ENCODE assay signal across 8 cellular contexts in genomic region chr19:1856345-1856697, GRCh38. TPM values are rescaled to one million over a fixed set of nuclear protein-coding genes. Genes with fewer than 3 reads are reported as not detected.
A peak's percentile ranks its signal among the peaks of the same experiment; 100 is the strongest.
DNase-seq lines count a peak whose midpoint lies in the region; ATAC-seq and TF ChIP-seq lines count a peak whose summit lies in the region.

No MANE protein-coding gene starts in this region.

- peaks cover 4% of the 10 kb centered on the region; the same call in 1 of the 2 replicates for H4K20me1 ChIP-seq in SU-DHL-6 (ENCODE audit: low read depth, low read length)
- no peaks in the 10 kb centered on the region for H4K20me1 ChIP-seq in fibroblast of lung (ENCODE audit: control insufficient read depth, extremely low read depth, insufficient read depth, low read length)

- H3K27me3 ChIP-seq in SU-DHL-6 (ENCODE audit: low read length), result no peaks in the 10 kb centered on the region
- no peaks in the 10 kb centered on the region for H3K27me3 ChIP-seq in fibroblast of lung (ENCODE audit: control insufficient read depth, insufficient read depth, low read length)
- H3K27me3 ChIP-seq in gastrocnemius medialis, result peaks cover 2 to 14% (median 3%) of the 10 kb centered on the region in 3 donors

- H3K9ac ChIP-seq in SU-DHL-6 (ENCODE audit: low read length) (peak overlapping the region; percentile 49), fibroblast of lung (ENCODE audit: insufficient read depth, low read length) (peak overlapping the region; percentile 70)

- DNase-seq in fibroblast of lung (ENCODE audit: low read depth in 2 of 2), result no peak
- no peak for DNase-seq in gastrocnemius medialis
- no peak for DNase-seq in HPDE6-E6E7 (ENCODE audit: extremely low spot score)
- DNase-seq in HCEC 1CT, result no peak
- no peak for DNase-seq in NCI-H2196 (lab: John Stamatoyannopoulos, UW; ENCODE audit: unreplicated experiment)

- H3F3A ChIP-seq in SU-DHL-6 (ENCODE audit: insufficient read depth), result peaks cover 10% of the 10 kb centered on the region; the same call in 1 of the 2 replicates

- H3K9me2 ChIP-seq in SU-DHL-6 (replicated peaks; ENCODE audit: insufficient read depth, low read length), result no peaks in the 10 kb centered on the region

- peak overlapping the region; percentile 61 for H3K27ac ChIP-seq in SU-DHL-6 (ENCODE audit: low read depth, low read length)
- peak overlapping the region; percentile 92 for H3K27ac ChIP-seq in fibroblast of lung (ENCODE audit: insufficient read depth, low read length)
- peak overlapping the region; percentile 68 to 82 (median 76) for H3K27ac ChIP-seq in gastrocnemius medialis

- no peaks in the 10 kb centered on the region for H3K36me3 ChIP-seq in SU-DHL-6 (ENCODE audit: low read length)
- H3K36me3 ChIP-seq in fibroblast of lung (ENCODE audit: control insufficient read depth, insufficient read depth, low read length), result no peaks in the 10 kb centered on the region
- H3K36me3 ChIP-seq in gastrocnemius medialis, result no peaks in the 10 kb centered on the region

- peak overlapping the region; percentile 39 for H3K4me3 ChIP-seq in SU-DHL-6 (ENCODE audit: insufficient read depth, low read length, poor library complexity, severe bottlenecking)
- peak overlapping the region; percentile 13 to 43 (median 28) for H3K4me3 ChIP-seq in fibroblast of lung (replicated peaks in 1 of 4; ENCODE audit: control extremely low read depth in 1 of 4, insufficient read depth in 1 of 4, low read depth in 3 of 4, low read length in 4 of 4)
- peak overlapping the region; percentile 35 to 50 (median 46) for H3K4me3 ChIP-seq in gastrocnemius medialis

- H3K4me1 ChIP-seq in fibroblast of lung (ENCODE audit: control insufficient read depth, extremely low read depth, insufficient read depth, low read length) (peaks cover 53% of the 10 kb centered on the region), gastrocnemius medialis (peaks cover 16 to 26% of the 10 kb centered on the region in 2 donors)

- H3K4me2 ChIP-seq in SU-DHL-6 (ENCODE audit: low read depth, low read length, poor library complexity, severe bottlenecking) (peak overlapping the region; percentile 55), fibroblast of lung (ENCODE audit: extremely low read depth, insufficient read depth, low read length) (peak overlapping the region; percentile 85)

- H2AFZ ChIP-seq in SU-DHL-6 (ENCODE audit: low read depth, low read length, severe bottlenecking) (no peak overlapping the region), fibroblast of lung (ENCODE audit: low read length) (no peak overlapping the region)

- intact Hi-C loops in gastrocnemius medialis (cut with DNase I; ENCODE audit: low total_unique reads), result no loop called here

- TF ChIP-seq POLR2A in gastrocnemius medialis (IDR thresholded peaks at IDR 0.05), result no peak

- H3K79me2 ChIP-seq in SU-DHL-6 (ENCODE audit: insufficient read depth, low read length) (peaks cover 61% of the 10 kb centered on the region), fibroblast of lung (ENCODE audit: control insufficient read depth, insufficient read depth, low read length) (peaks cover 75% of the 10 kb centered on the region)

- H3K9me3 ChIP-seq in SU-DHL-6 (ENCODE audit: insufficient read depth, low read length), result no peaks in the 10 kb centered on the region
- no peaks in the 10 kb centered on the region for H3K9me3 ChIP-seq in fibroblast of lung (ENCODE audit: control insufficient read depth, insufficient read depth, low read depth, low read length)
- no peaks in the 10 kb centered on the region for H3K9me3 ChIP-seq in gastrocnemius medialis

- in situ Hi-C loops in gastrocnemius medialis (cut with MboI; ENCODE audit: low sequenced_read_pairs in 4 of 4), result no loop called here

- TF ChIP-seq CTCF in SU-DHL-6 (IDR thresholded peaks at IDR 0.05; ENCODE audit: insufficient read depth, low read length, poor library complexity, severe bottlenecking), result no peak
- no peak for TF ChIP-seq CTCF in fibroblast of lung (conservative IDR thresholded peaks at IDR 0.05 in 1 of 2, IDR thresholded peaks at IDR 0.05 in 1 of 2; ENCODE audit: low read depth in 1 of 2, low read length in 2 of 2)
- TF ChIP-seq CTCF in gastrocnemius medialis (IDR thresholded peaks at IDR 0.05 in 4 of 5, conservative IDR thresholded peaks at IDR 0.05 in 1 of 5), result no peak

- peak; percentile 2 for ATAC-seq in GM18909 (IDR thresholded peaks at IDR 0.05; ENCODE audit: poor library complexity, unreplicated experiment)
- no peak for ATAC-seq in gastrocnemius medialis
- no peak for ATAC-seq in HG03439 (IDR thresholded peaks at IDR 0.05; ENCODE audit: unreplicated experiment)

RNA-seq across cellular contexts. Expression of gene KLF16, which starts 7.1 kb away (rescaled TPM):
- total RNA-seq in fibroblast of lung (3.9 and 6.9 TPM in 2 replicates), gastrocnemius medialis (1 to 10 TPM in 3 of 4 donors, under 1 TPM in 1; 0.58 to 4.0 (median 1.4) TPM)
- 4.2 and 5.0 TPM in 2 replicates for polyA plus RNA-seq in fibroblast of lung
- polyA plus RNA-seq in fibroblast of lung (2012), result 12.9 and 21.2 TPM in 2 replicates
- 5.8 and 6.4 TPM in 2 replicates for polyA minus RNA-seq in fibroblast of lung (ENCODE audit: low replicate concordance)

RNA-seq across cellular contexts. Expression of gene REXO1, which starts 8.0 kb away (rescaled TPM):
- total RNA-seq in fibroblast of lung (4.1 and 6.8 TPM in 2 replicates), gastrocnemius medialis (10 to 100 TPM; 10.8 to 28.5 (median 20.5) TPM)
- 6.1 and 12.0 TPM in 2 replicates for polyA plus RNA-seq in fibroblast of lung
- polyA plus RNA-seq in fibroblast of lung (2012), result 12.0 and 20.9 TPM in 2 replicates
- polyA minus RNA-seq in fibroblast of lung (ENCODE audit: low replicate concordance), result 39.0 and 40.1 TPM in 2 replicates

RNA-seq across cellular contexts. Expression of gene ABHD17A, which starts 29.0 kb away (rescaled TPM):
- 59.1 and 74.5 TPM in 2 replicates for total RNA-seq in fibroblast of lung
- 23.0 and 25.8 TPM in 2 replicates for polyA plus RNA-seq in fibroblast of lung
- 38.3 and 53.8 TPM in 2 replicates for polyA plus RNA-seq in fibroblast of lung (2012)
- polyA minus RNA-seq in fibroblast of lung (ENCODE audit: low replicate concordance), result 18.9 and 29.3 TPM in 2 replicates
- total RNA-seq in gastrocnemius medialis, result 10 to 100 TPM; 49.4 to 87.7 (median 70.8) TPM

RNA-seq across cellular contexts. Expression of gene ATP8B3, which starts 44.2 kb away (rescaled TPM):
- 1.3 and 3.0 TPM in 2 replicates for total RNA-seq in fibroblast of lung
- polyA plus RNA-seq in fibroblast of lung, result 2.3 and 3.5 TPM in 2 replicates
- polyA plus RNA-seq in fibroblast of lung (2012), result 2.2 and 2.6 TPM in 2 replicates
- polyA minus RNA-seq in fibroblast of lung (ENCODE audit: low replicate concordance), result 3.9 and 6.0 TPM in 2 replicates
- under 1 TPM in 2 of 4 donors, not detected in 2; 0.09 to 0.24 TPM for total RNA-seq in gastrocnemius medialis

RNA-seq across cellular contexts. Expression of gene ADAT3, which starts 48.9 kb away (rescaled TPM):
- 1.5 and 1.7 TPM in 2 replicates for total RNA-seq in fibroblast of lung
- polyA plus RNA-seq in fibroblast of lung, result 0.42 and 0.61 TPM in 2 replicates
- polyA plus RNA-seq in fibroblast of lung (2012), result 1.6 and 3.8 TPM in 2 replicates
- polyA minus RNA-seq in fibroblast of lung (ENCODE audit: low replicate concordance), result 0.33 and 1.5 TPM in 2 replicates
- total RNA-seq in gastrocnemius medialis, result 1 to 10 TPM; 2.1 to 3.6 (median 3.1) TPM
